8 cellular contexts compared by ENCODE assay signal in genomic region chr13:79481685-79482052, GRCh38. TPM values are rescaled to one million over a fixed set of nuclear protein-coding genes. Genes with fewer than 3 reads are reported as not detected.
DNase-seq lines count a peak whose midpoint lies in the region; ATAC-seq, FAIRE-seq and TF ChIP-seq lines count a peak whose summit lies in the region.

No MANE protein-coding gene starts in this region.

- no peaks in the 10 kb centered on the region for H3K27me3 Mint-ChIP-seq in T-cell

- DNase-seq in T-cell (peak in 31 of 34 experiments; percentile 0 to 39 (median 10)), GM12878 (ENCODE audit: low read depth, low spot score) (no peak), right lobe of liver (peak in 1 of 3 donors; percentile 22), urothelium cell line (ENCODE audit: low spot score) (no peak), frontal cortex (ENCODE audit: low spot score in 2 of 2) (no peak)
- peak; percentile 27 for DNase-seq in stimulated activated CD8-positive, alpha-beta memory T cell treated with anti-CD3 and anti-CD28 coated beads, Interleukin-15, amount 100 ng/mL, for 24 hours (ENCODE audit: low read depth)

- no peak overlapping the region for H3K27ac ChIP-seq in GM12878 (ENCODE audit: control insufficient read depth, insufficient read depth)
- H3K27ac ChIP-seq in right lobe of liver = peak overlapping the region; percentile 87 to 92 (median 88)

- TF ChIP-seq CTCF in GM12878 (IDR thresholded peaks at IDR 0.05 in 2 of 3, conservative IDR thresholded peaks at IDR 0.05 in 1 of 3; ENCODE audit: control insufficient read depth in 2 of 3, extremely low read depth in 1 of 3, insufficient read depth in 1 of 3, low read depth in 3 of 3, low read length in 3 of 3) (no peak), right lobe of liver (IDR thresholded peaks at IDR 0.05) (no peak)

- H3K9ac ChIP-seq in GM12878 (ENCODE audit: control insufficient read depth, insufficient read depth, low read length) = peak overlapping the region; percentile 72

- BruUV-seq in GM12878 (replicated peaks; lab: Mats Ljungman, UMichigan) = no TSS peak

- no peak for FAIRE-seq in GM12878 (lab: Jason Lieb, UNC)
- FAIRE-seq in urothelium cell line (lab: Jason Lieb, UNC) = no peak
- FAIRE-seq in frontal cortex (lab: Jason Lieb, UNC) = no peak

- peak overlapping the region; percentile 63 for H2AFZ ChIP-seq in GM12878 (ENCODE audit: control insufficient read depth, low read depth, low read length)

- no peaks in the 10 kb centered on the region for H3K9me3 Mint-ChIP-seq in T-cell

- TF ChIP-seq EP300 in GM12878 (IDR thresholded peaks at IDR 0.05; ENCODE audit: borderline replicate concordance in 1 of 2, control insufficient read depth in 1 of 2, low read depth in 2 of 2, low read length in 2 of 2) = no peak

- RAD21 ChIA-PET in GM12878 (lab: Charles Lee; ENCODE audit: unreplicated experiment) = interaction anchor here (0.7 to 6.3 kb wide), 17 partner anchors 9 to 173 kb away, joined by 3 to 58 read pairs (median 4); no protein-coding TSS in a partner anchor

- H3K4me2 ChIP-seq in GM12878 (ENCODE audit: control insufficient read depth, insufficient read depth) = peak overlapping the region; percentile 88

- H4K20me1 ChIP-seq in GM12878 (ENCODE audit: control insufficient read depth, insufficient read depth) = no peaks in the 10 kb centered on the region

- SMC1A ChIA-PET in GM12878 (lab: Charles Lee; ENCODE audit: uncharacterized antibody, unreplicated experiment) = interaction anchor here (1.0 to 6.1 kb wide), 14 partner anchors 11 to 78 kb away, joined by 4 to 75 read pairs (median 8); no protein-coding TSS in a partner anchor

- WGBS in GM12878 (ENCODE audit: insufficient coverage, insufficient replicate concordance, low lambda C conversion rate, missing lambda C conversion rate) = 4% methylated on average over 12 of the region's 12 CpGs
- WGBS in right lobe of liver (ENCODE audit: insufficient coverage, low coverage, low lambda C conversion rate, missing lambda C conversion rate) = under 1% methylated on average over 12 of the region's 12 CpGs

- in situ Hi-C loops in GM12878 (cut with MboI) = no loop called here

- H3K27me3 ChIP-seq in GM12878 (replicated peaks in 1 of 2; ENCODE audit: control insufficient read depth in 2 of 2, insufficient read depth in 2 of 2, low read length in 1 of 2) = no peaks in the 10 kb centered on the region
- H3K27me3 ChIP-seq in right lobe of liver = no peaks in the 10 kb centered on the region

- H3K27ac Mint-ChIP-seq in T-cell = peak overlapping the region; percentile 16 to 42

- POLR2A ChIA-PET in T-cell (lab: Charles Lee) (interaction anchor here (0.5 to 1.0 kb wide), 3 partner anchors 27 to 99 kb away, joined by 3 to 7 read pairs (median 3); no protein-coding TSS in a partner anchor), GM12878 (lab: Charles Lee) (interaction anchor here (0.7 to 1.3 kb wide), 6 partner anchors 13 to 76 kb away, joined by 3 to 5 read pairs (median 4); partner anchors contain the start of gene RBM26)

- peak overlapping the region; percentile 84 to 96 (median 93) for H3K4me3 Mint-ChIP-seq in T-cell

- ATAC-seq in GM18909 (IDR thresholded peaks at IDR 0.05; ENCODE audit: poor library complexity, unreplicated experiment) = peak; percentile 33
- peak; percentile 12 for ATAC-seq in HG03039 (IDR thresholded peaks at IDR 0.05; ENCODE audit: unreplicated experiment)
- peak; percentile 38 to 44 (median 41) for ATAC-seq in T-cell (replicated peaks in 1 of 4)
- ATAC-seq in GM12878 = peak; percentile 55
- peak; percentile 12 to 26 (median 16) for ATAC-seq in right lobe of liver

- H3K36me3 Mint-ChIP-seq in T-cell = no peaks in the 10 kb centered on the region

- no peaks in the 10 kb centered on the region for H3K9me3 ChIP-seq in GM12878 (replicated peaks; ENCODE audit: control insufficient read depth, insufficient read depth, low read length)
- H3K9me3 ChIP-seq in right lobe of liver = no peaks in the 10 kb centered on the region

- TF ChIP-seq POLR2A in GM12878 (IDR thresholded peaks at IDR 0.05; ENCODE audit: low read depth, low read length) (no peak), right lobe of liver (IDR thresholded peaks at IDR 0.05) (no peak)

- intact Hi-C loops in GM12878 (cut with micrococcal nuclease; ENCODE audit: unreplicated experiment) (loop anchor here (5.0 kb wide), 2 partner anchors 41 to 54 kb away; no protein-coding TSS in a partner anchor), right lobe of liver (cut with DNase I) (no loop called here)

- TF ChIP-seq RAD21 in GM12878 (IDR thresholded peaks at IDR 0.05; ENCODE audit: insufficient read depth, low read depth, low read length) = no peak

- H3K36me3 ChIP-seq in GM12878 (ENCODE audit: control insufficient read depth in 2 of 2, insufficient read depth in 2 of 2, low read length in 1 of 2) (no peaks in the 10 kb centered on the region), right lobe of liver (no peaks in the 10 kb centered on the region)

- CTCF ChIA-PET in T-cell (lab: Charles Lee) (interaction anchor here (0.9 to 5.5 kb wide), 8 partner anchors 30 to 83 kb away, joined by 3 to 34 read pairs (median 5); partner anchors contain the start of gene RBM26 (in 1 of the 2)), GM12878 (lab: Yijun Ruan, JAX) (interaction anchor here (0.7 to 5.5 kb wide), 7 partner anchors 37 to 113 kb away, joined by 3 to 50 read pairs (median 4); no protein-coding TSS in a partner anchor)

- peaks cover 5% of the 10 kb centered on the region for H3K79me2 ChIP-seq in GM12878 (ENCODE audit: control insufficient read depth, insufficient read depth, low read length)

- peak overlapping the region; percentile 97 for H3K4me3 ChIP-seq in GM12878
- peak overlapping the region; percentile 87 to 94 (median 88) for H3K4me3 ChIP-seq in right lobe of liver

- H3K4me1 ChIP-seq in GM12878 (ENCODE audit: control insufficient read depth, insufficient read depth, low read length) = peaks cover 4% of the 10 kb centered on the region; the same call in 1 of the 2 replicates
- H3K4me1 ChIP-seq in right lobe of liver = peaks cover 0 to 43% (median 11%) of the 10 kb centered on the region in 4 donors

- H3K4me1 Mint-ChIP-seq in T-cell = peaks cover 45 to 49% (median 46%) of the 10 kb centered on the region in 3 donors

TF ChIP-seq in GM12878, 131 proteins besides CTCF, POLR2A, EP300 and RAD21:
- TF ChIP-seq CREM (IDR thresholded peaks at IDR 0.05; ENCODE audit: low read depth) = no peak
- no peak for TF ChIP-seq CBX3 (IDR thresholded peaks at IDR 0.05; ENCODE audit: borderline replicate concordance, low read depth)
- TF ChIP-seq IRF3 (IDR thresholded peaks at IDR 0.05) = no peak
- TF ChIP-seq CBFB (IDR thresholded peaks at IDR 0.05; ENCODE audit: low read depth) = no peak
- 0 out of 2 replicates have a peak, but pooled peaks have one; percentile 17 for TF ChIP-seq WRNIP1 (IDR thresholded peaks at IDR 0.05; ENCODE audit: borderline replicate concordance, low read depth, low read length)
- no peak for TF ChIP-seq BACH1 (IDR thresholded peaks at IDR 0.05; ENCODE audit: borderline replicate concordance)
- 0 out of 2 replicates have a peak, but pooled peaks have one; percentile 6 for TF ChIP-seq SMARCA5 (IDR thresholded peaks at IDR 0.05)

RNA-seq across cellular contexts. Expression of gene NDFIP2, which starts 0.7 kb away (rescaled TPM):
- total RNA-seq in T-cell = 1 to 10 TPM; 3.1 to 6.8 (median 5.0) TPM
- total RNA-seq in GM12878 (2013; cell fraction: nucleolus; rRNA removed) = 30.8 and 31.5 TPM in 2 replicates
- total RNA-seq in GM12878 (2014; rRNA removed) = 25.9 and 31.8 TPM in 2 replicates
- total RNA-seq in GM12878 (2014; rRNA removed; fragmentation: Illumina TruSeq; extraction: Trizol) = 28.1 and 29.6 TPM in 2 replicates
- 35.0 and 37.0 TPM in 2 replicates for total RNA-seq in GM12878 (2021)
- 4.9 TPM for polyA plus RNA-seq in GM12878 (2011; ENCODE audit: low read depth)
- 57.2 and 64.1 TPM in 2 replicates for polyA plus RNA-seq in GM12878 (2011; rRNA removed)
- 23.3 and 30.2 TPM in 2 replicates for polyA plus RNA-seq in GM12878 (2011; cell fraction: cytosol; rRNA removed)
- 15.3 and 18.1 TPM in 2 replicates for polyA plus RNA-seq in GM12878 (2011; cell fraction: nucleus; rRNA removed)
- 13.1 and 13.9 TPM in 2 replicates for polyA plus RNA-seq in GM12878 (2012)
- polyA plus RNA-seq in GM12878 (2014; fragmentation: Illumina TruSeq; extraction: Trizol) = 30.6 and 33.0 TPM in 2 replicates
- polyA plus RNA-seq in GM12878 (2014; fragmentation: Nextera tagmentation; extraction: Ambion mirVana) = 10 to 100 TPM; 23.0 to 30.7 TPM
- polyA plus RNA-seq in GM12878 (2014; rRNA removed) = 16.5 and 17.9 TPM in 2 replicates
- polyA plus RNA-seq in GM12878 (2016; fragmentation: Nextera tagmentation; extraction: Ambion mirVana) = 10 to 100 TPM; 47.5 to 48.5 TPM
- polyA minus RNA-seq in GM12878 (2011; rRNA and poly(A)+ RNA removed) = 26.8 and 29.1 TPM in 2 replicates
- polyA minus RNA-seq in GM12878 (2011; cell fraction: cytosol; rRNA and poly(A)+ RNA removed) = 15.2 and 20.9 TPM in 2 replicates
- polyA minus RNA-seq in GM12878 (2011; cell fraction: nucleus; rRNA and poly(A)+ RNA removed) = 19.3 and 32.3 TPM in 2 replicates
- total RNA-seq in right lobe of liver = 10 to 100 TPM; 20.3 to 32.7 (median 27.5) TPM
- 61.1 TPM for total RNA-seq in frontal cortex

Comparison
In these comparisons a context has a peak if more than half of its experiments do, and no peak if none do; other contexts are left out.
1. DNase-seq: peak in T-cell (31 of 34) and stimulated activated CD8-positive, alpha-beta memory T cell treated with anti-CD3 and anti-CD28 coated beads, Interleukin-15, amount 100 ng/mL, for 24 hours (single experiment); none in GM12878 (single experiment), urothelium cell line (single experiment) and frontal cortex (0 of 2).
2. Peak in every context shown above with its lines, with median percentiles within 50 percentile points of each other: ATAC-seq.